Comparison of ENCODE assay signal across 10 cellular contexts in genomic region chr3:113287111-113287817, GRCh38.
DNase-seq lines count a peak whose midpoint lies in the region; ATAC-seq and TF ChIP-seq lines count a peak whose summit lies in the region.
"Had no signal": no experiment of that assay in that cellular context is flagged by ENCODE, and none has a peak within 500 bp of the region (broad histone marks: within the 10 kb centered on the region; RNA-seq: fewer than 3 reads in every experiment).

No MANE protein-coding gene starts in this region.

- TF ChIP-seq CTCF in dorsolateral prefrontal cortex (IDR thresholded peaks at IDR 0.05 in 54 of 56, conservative IDR thresholded peaks at IDR 0.05 in 2 of 56; ENCODE audit: low read depth in 1 of 56, partially characterized antibody in 56 of 56) (no peak), nephron progenitor cell (IDR thresholded peaks at IDR 0.05) (no peak)

- intact Hi-C loops in dorsolateral prefrontal cortex (cut with DNase I) (loop anchor here in 1 of 2 donors (10.0 kb wide), 1 partner anchor 152 kb away; no protein-coding TSS in a partner anchor), Right ventricle myocardium inferior (cut with DNase I) (loop anchor here (2.0 to 5.0 kb wide), 2 partner anchors 75 to 150 kb away; partner anchors contain the start of gene BOC)

- no peaks in the 10 kb centered on the region for H3K9me3 Mint-ChIP-seq in nephron progenitor cell
- H3K9me3 Mint-ChIP-seq: naive thymus-derived CD8-positive, alpha-beta T cell had no signal

- DNase-seq in NCI-H1694 (lab: John Stamatoyannopoulos, UW) (peak; percentile 33), dorsolateral prefrontal cortex (peak in 1 of 10 donors; percentile 50), nephron progenitor cell (no peak), UCSD-AML1 (lab: John Stamatoyannopoulos, UW; ENCODE audit: unreplicated experiment) (no peak), Right ventricle myocardium inferior (ENCODE audit: missing footprints) (no peak)

- peaks cover 79% of the 10 kb centered on the region for H3K4me1 Mint-ChIP-seq in nephron progenitor cell

- H3K27me3 Mint-ChIP-seq in nephron progenitor cell (ENCODE audit: low read depth, poor library complexity) = peaks cover 8% of the 10 kb centered on the region
- H3K27me3 Mint-ChIP-seq: naive thymus-derived CD8-positive, alpha-beta T cell had no signal

- no peak overlapping the region for H3K4me3 Mint-ChIP-seq in nephron progenitor cell
- H3K4me3 Mint-ChIP-seq: naive thymus-derived CD8-positive, alpha-beta T cell had no signal

- H3K36me3 Mint-ChIP-seq in nephron progenitor cell (ENCODE audit: low read depth) = peaks cover 47% of the 10 kb centered on the region
- H3K36me3 Mint-ChIP-seq: naive thymus-derived CD8-positive, alpha-beta T cell had no signal

- H4K20me1 ChIP-seq in BLaER1 treated with 17β-estradiol and CSF1 and Interleukin-3, amounts not matched to agents 10 nM and 100 nM = no peaks in the 10 kb centered on the region

- peak overlapping the region in 5 of 11 experiments; percentile 28 to 46 (median 36); a peak in 8 of 22 replicates for H3K4me2 ChIP-seq in BLaER1 treated with 17β-estradiol and CSF1 and Interleukin-3, amounts not matched to agents 10 nM and 100 nM

- H3K27ac ChIP-seq in BLaER1 treated with 17β-estradiol and CSF1 and Interleukin-3, amounts not matched to agents 10 nM and 100 nM = peak overlapping the region in 6 of 11 experiments; percentile 9 to 61 (median 35); a peak in 7 of 22 replicates
- H3K27ac ChIP-seq in dorsolateral prefrontal cortex = peak overlapping the region in 36 of 59 donors; percentile 3 to 70 (median 42)

- ATAC-seq in GM21825 (IDR thresholded peaks at IDR 0.05; ENCODE audit: unreplicated experiment) (no peak), Right ventricle myocardium inferior (no peak), GM21786 (IDR thresholded peaks at IDR 0.05; ENCODE audit: unreplicated experiment) (no peak)
- ATAC-seq: naive thymus-derived CD8-positive, alpha-beta T cell; stimulated activated naive CD8-positive, alpha-beta T cell treated with anti-CD3 and anti-CD28 coated beads, Interleukin-15, Interleukin-2, amounts not matched to agents 100 U/mL and 50 U/mL, for 24 hours had no signal

- H3K4me1 ChIP-seq in BLaER1 treated with 17β-estradiol and CSF1 and Interleukin-3, amounts not matched to agents 10 nM and 100 nM = peaks cover 0 to 12% (median 9%) of the 10 kb centered on the region in 10 experiments; a peak in 11 of 20 replicates

- H3K9me3 ChIP-seq in BLaER1 treated with 17β-estradiol and CSF1 and Interleukin-3, amounts not matched to agents 10 nM and 100 nM (replicated peaks in 1 of 11) = no peaks in the 10 kb centered on the region

- H3K4me3 ChIP-seq in BLaER1 treated with 17β-estradiol and CSF1 and Interleukin-3, amounts not matched to agents 10 nM and 100 nM = no peak overlapping the region
- H3K4me3 ChIP-seq in dorsolateral prefrontal cortex = no peak overlapping the region

- H3K27me3 ChIP-seq in BLaER1 treated with 17β-estradiol and CSF1 and Interleukin-3, amounts not matched to agents 10 nM and 100 nM = no peaks in the 10 kb centered on the region
- no peaks in the 10 kb centered on the region for H3K27me3 ChIP-seq in dorsolateral prefrontal cortex

- H3K9ac ChIP-seq in BLaER1 treated with 17β-estradiol and CSF1 and Interleukin-3, amounts not matched to agents 10 nM and 100 nM = peak overlapping the region in 3 of 11 experiments; percentile 11 to 35 (median 24); a peak in 1 of 22 replicates

- H3K36me3 ChIP-seq in BLaER1 treated with 17β-estradiol and CSF1 and Interleukin-3, amounts not matched to agents 10 nM and 100 nM = no peaks in the 10 kb centered on the region

- H3K27ac Mint-ChIP-seq in nephron progenitor cell = peak overlapping the region; percentile 97
- H3K27ac Mint-ChIP-seq: naive thymus-derived CD8-positive, alpha-beta T cell had no signal
